ENCODE assay signal across 22 cellular contexts in the genomic region with DNA sequence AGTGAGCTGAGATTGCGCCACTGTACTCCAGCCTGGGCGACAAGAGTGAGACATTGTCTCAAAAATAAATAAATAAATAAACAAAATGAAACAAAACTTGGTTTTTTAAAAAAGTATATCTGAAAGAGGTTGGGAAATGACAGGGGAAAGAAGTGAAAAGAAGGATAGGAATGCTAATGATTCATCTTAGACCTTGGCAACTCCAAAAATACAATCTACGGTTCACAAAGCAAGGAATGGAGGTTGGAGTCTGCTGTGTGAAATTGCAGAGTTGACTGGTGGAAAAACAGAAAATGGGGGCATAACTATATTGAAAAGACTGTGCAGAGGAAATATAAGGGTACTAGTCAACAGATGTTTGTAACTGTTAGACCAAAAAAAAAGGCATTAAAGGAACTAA. TPM values are rescaled to one million over a fixed set of nuclear protein-coding genes. Genes with fewer than 3 reads are reported as not detected.
DNase-seq lines count a peak whose midpoint lies in the region; ATAC-seq, FAIRE-seq and TF ChIP-seq lines count a peak whose summit lies in the region.
"Had no signal": no experiment of that assay in that cellular context is flagged by ENCODE, and none has a peak within 500 bp of the region (broad histone marks: within the 10 kb centered on the region; RNA-seq: fewer than 3 reads in every experiment).

No MANE protein-coding gene starts in this region.

- H2AFZ ChIP-seq in GM23248 (no peak overlapping the region), GM23338 (no peak overlapping the region)

- WGBS in GM23248 (ENCODE audit: low coverage in 1 of 2, low lambda C conversion rate in 2 of 2, missing lambda C conversion rate in 2 of 2), 2 experiments: 71 to 75% methylated on average over 3 of the region's 3 CpGs

- H3K9me3 Mint-ChIP-seq in GM23338: peaks cover 5% of the 10 kb centered on the region; the same call in 1 of the 3 replicates

- in situ Hi-C loops in GM23248 (cut with MboI): no loop called here

- H3K36me3 ChIP-seq in GM23248 (ENCODE audit: low read depth) (no peaks in the 10 kb centered on the region), bronchial epithelial cell (ENCODE audit: control insufficient read depth, insufficient read depth, low read length) (no peaks in the 10 kb centered on the region), GM23338 (ENCODE audit: insufficient read depth) (no peaks in the 10 kb centered on the region)

- no peak overlapping the region for H3K27ac Mint-ChIP-seq in GM23338
- H3K27ac Mint-ChIP-seq: CD4-positive, CD25-positive, alpha-beta regulatory T cell had no signal

- no peak overlapping the region for H3K4me3 ChIP-seq in AG10803 (ENCODE audit: low read length)
- no peak overlapping the region for H3K4me3 ChIP-seq in GM23248
- no peak overlapping the region for H3K4me3 ChIP-seq in bronchial epithelial cell (ENCODE audit: low read depth, low read length)
- H3K4me3 ChIP-seq in GM23338: no peak overlapping the region
- H3K4me3 ChIP-seq: K562 had no signal

- H3K36me3 Mint-ChIP-seq in GM23338 (ENCODE audit: low read depth): no peaks in the 10 kb centered on the region
- H3K36me3 Mint-ChIP-seq: CD4-positive, CD25-positive, alpha-beta regulatory T cell had no signal

- TF ChIP-seq CTCF in AG10803 (conservative IDR thresholded peaks at IDR 0.05; ENCODE audit: low read length): no peak
- TF ChIP-seq CTCF in bronchial epithelial cell (IDR thresholded peaks at IDR 0.05; ENCODE audit: insufficient read depth, low read length, severe bottlenecking): no peak
- TF ChIP-seq CTCF in GM23338 (conservative IDR thresholded peaks at IDR 0.05; ENCODE audit: low read depth in 2 of 2): no peak

- H4K20me1 ChIP-seq in GM23248 (ENCODE audit: insufficient read depth): no peaks in the 10 kb centered on the region
- H4K20me1 ChIP-seq in GM23338 (replicated peaks; ENCODE audit: insufficient read depth): no peaks in the 10 kb centered on the region

- H3F3A ChIP-seq in GM23248 (ENCODE audit: insufficient read depth) (no peaks in the 10 kb centered on the region), GM23338 (replicated peaks; ENCODE audit: low read depth) (no peaks in the 10 kb centered on the region)

- DNase-seq in AG10803 (ENCODE audit: low read depth) (peak; percentile 3), GM23248 (peak; percentile 48), bronchial epithelial cell (ENCODE audit: low read depth) (peak; percentile 7), kidney tubule cell (ENCODE audit: low spot score) (peak; percentile 53), SW480 (ENCODE audit: low spot score) (no peak), GM23338 (ENCODE audit: low spot score) (no peak)
- no peak for DNase-seq in activated CD4-positive, alpha-beta T cell treated with anti-CD3 and anti-CD28 coated beads, Interleukin-2, amount 50 U/mL, for 48 hours
- DNase-seq: AML-193; C1 segment of cervical spinal cord; CD4-positive, CD25-positive, alpha-beta regulatory T cell; CD8-positive, alpha-beta memory T cell; COR-L47; DMS 273 treated with DMSO at 0.1 percent for 48 hours; DMS53; IMR-90 had no signal

- H3K9me2 ChIP-seq in GM23248 (ENCODE audit: insufficient read depth): no peaks in the 10 kb centered on the region
- H3K9me2 ChIP-seq in GM23338 (ENCODE audit: insufficient read depth): no peaks in the 10 kb centered on the region

- no peaks in the 10 kb centered on the region for H3K9me3 ChIP-seq in GM23248 (ENCODE audit: low read depth)

- no peak for FAIRE-seq in bronchial epithelial cell (lab: Jason Lieb, UNC)
- FAIRE-seq: G401.6, GM12891, GM19239, H54, HTR-8/SVneo, K562 had no signal

- peaks cover 14% of the 10 kb centered on the region for H3K4me1 Mint-ChIP-seq in GM23338
- H3K4me1 Mint-ChIP-seq: CD8-positive, alpha-beta memory T cell had no signal

- H3K4me3 Mint-ChIP-seq in GM23338: no peak overlapping the region
- H3K4me3 Mint-ChIP-seq: CD4-positive, CD25-positive, alpha-beta regulatory T cell; CD8-positive, alpha-beta memory T cell had no signal

- H3K4me2 ChIP-seq in GM23248 (ENCODE audit: unreplicated experiment): no peak overlapping the region
- H3K4me2 ChIP-seq in GM23338: no peak overlapping the region

- H3K27ac ChIP-seq in GM23248 (no peak overlapping the region), GM23338 (ENCODE audit: low read depth) (no peak overlapping the region)

- H3K4me1 ChIP-seq in GM23248 (ENCODE audit: insufficient read depth): no peaks in the 10 kb centered on the region
- H3K4me1 ChIP-seq in GM23338 (ENCODE audit: insufficient read depth): peaks cover 26% of the 10 kb centered on the region

- H3K9ac ChIP-seq in GM23248: no peak overlapping the region

- H3K79me2 ChIP-seq in GM23248 (ENCODE audit: insufficient read depth) (no peaks in the 10 kb centered on the region), GM23338 (replicated peaks; ENCODE audit: insufficient read depth) (no peaks in the 10 kb centered on the region)

- peaks cover 2% of the 10 kb centered on the region for H3K27me3 Mint-ChIP-seq in GM23338 (ENCODE audit: insufficient read depth, low read depth, poor library complexity)

- ATAC-seq in GM23338: no peak
- ATAC-seq: K562 had no signal

- H3K27me3 ChIP-seq in GM23248 (replicated peaks; ENCODE audit: insufficient read depth) (peaks cover 21% of the 10 kb centered on the region), bronchial epithelial cell (ENCODE audit: control insufficient read depth, insufficient read depth, low read length) (peaks cover 5% of the 10 kb centered on the region), GM23338 (ENCODE audit: insufficient read depth) (peaks cover 16% of the 10 kb centered on the region)

TF ChIP-seq in GM23338, 12 proteins besides CTCF, POLR2A, EP300 and RAD21:
- TF ChIP-seq ETS1 (IDR thresholded peaks at IDR 0.05) (no peak), ZNF114 (CRISPR knock-in tag; IDR thresholded peaks at IDR 0.05) (no peak), REST (IDR thresholded peaks at IDR 0.05; ENCODE audit: unreplicated experiment) (no peak), EZH2phosphoT487 (IDR thresholded peaks at IDR 0.05; ENCODE audit: unreplicated experiment) (no peak), CREB1 (CRISPR knock-in tag; IDR thresholded peaks at IDR 0.05; ENCODE audit: low read depth) (no peak)
TF ChIP-seq in GM23338: peak in this region for 0.

RNA-seq across cellular contexts. Expression of gene CD300E, which starts 40.0 kb away (rescaled TPM):
- not detected in 2 replicates for total RNA-seq in GM23248 (2014; rRNA removed; shearing (Covaris generic))
- polyA plus RNA-seq in GM23248 (2016; fragmentation: Nextera tagmentation; extraction: Ambion mirVana) (not detected in 2 replicates), GM23338 (2016; fragmentation: Nextera tagmentation; extraction: Ambion mirVana) (not detected in 2 replicates)
- not detected in 2 replicates for total RNA-seq in bronchial epithelial cell
- not detected in 2 replicates for total RNA-seq in GM23338 (2014; rRNA removed; shearing (Covaris generic))
- total RNA-seq: A172; CD4-positive, CD25-positive, alpha-beta regulatory T cell; CD8-positive, alpha-beta memory T cell; IMR-90; K562 had no signal
- polyA plus RNA-seq: CD8-positive, alpha-beta memory T cell; IMR-90; K562 had no signal

RNA-seq across cellular contexts. Expression of gene CD300LF, which starts 49.2 kb away (rescaled TPM):
- total RNA-seq in GM23248 (2014; rRNA removed; shearing (Covaris generic)): not detected in 2 replicates
- polyA plus RNA-seq in GM23248 (2016; fragmentation: Nextera tagmentation; extraction: Ambion mirVana): not detected in 2 replicates
- total RNA-seq in bronchial epithelial cell: not detected in 2 replicates
- total RNA-seq in GM23338 (2014; rRNA removed; shearing (Covaris generic)): not detected in 2 replicates
- not detected in 2 replicates for polyA plus RNA-seq in GM23338 (2016; fragmentation: Nextera tagmentation; extraction: Ambion mirVana)
- total RNA-seq: A172; CD8-positive, alpha-beta memory T cell; IMR-90; K562 had no signal
- polyA plus RNA-seq: CD8-positive, alpha-beta memory T cell; IMR-90; K562 had no signal

Comparison
In these comparisons a context has a peak if more than half of its experiments do, and no peak if none do; other contexts are left out.
1. DNase-seq: peak in AG10803 (single experiment), GM23248 (single experiment), bronchial epithelial cell (single experiment) and kidney tubule cell (single experiment); none in SW480 (single experiment), activated CD4-positive, alpha-beta T cell treated with anti-CD3 and anti-CD28 coated beads, Interleukin-2, amount 50 U/mL, for 48 hours (0 of 2) and GM23338 (single experiment).